Comparison of ENCODE assay signal across 1 cellular context in genomic region chr2:111120253-111121027, GRCh38.
TF ChIP-seq lines count a peak whose summit lies in the region.

A gene with protein sequence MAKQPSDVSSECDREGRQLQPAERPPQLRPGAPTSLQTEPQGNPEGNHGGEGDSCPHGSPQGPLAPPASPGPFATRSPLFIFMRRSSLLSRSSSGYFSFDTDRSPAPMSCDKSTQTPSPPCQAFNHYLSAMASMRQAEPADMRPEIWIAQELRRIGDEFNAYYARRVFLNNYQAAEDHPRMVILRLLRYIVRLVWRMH (plus strand): TSS chr2:111120914. CDS start chr2:111123746, 2,832 bp downstream.

TF ChIP-seq in GM12878, 131 proteins besides CTCF, POLR2A, EP300 and RAD21 (continued from another document and continues in another):
- TF ChIP-seq, protein P1, sequence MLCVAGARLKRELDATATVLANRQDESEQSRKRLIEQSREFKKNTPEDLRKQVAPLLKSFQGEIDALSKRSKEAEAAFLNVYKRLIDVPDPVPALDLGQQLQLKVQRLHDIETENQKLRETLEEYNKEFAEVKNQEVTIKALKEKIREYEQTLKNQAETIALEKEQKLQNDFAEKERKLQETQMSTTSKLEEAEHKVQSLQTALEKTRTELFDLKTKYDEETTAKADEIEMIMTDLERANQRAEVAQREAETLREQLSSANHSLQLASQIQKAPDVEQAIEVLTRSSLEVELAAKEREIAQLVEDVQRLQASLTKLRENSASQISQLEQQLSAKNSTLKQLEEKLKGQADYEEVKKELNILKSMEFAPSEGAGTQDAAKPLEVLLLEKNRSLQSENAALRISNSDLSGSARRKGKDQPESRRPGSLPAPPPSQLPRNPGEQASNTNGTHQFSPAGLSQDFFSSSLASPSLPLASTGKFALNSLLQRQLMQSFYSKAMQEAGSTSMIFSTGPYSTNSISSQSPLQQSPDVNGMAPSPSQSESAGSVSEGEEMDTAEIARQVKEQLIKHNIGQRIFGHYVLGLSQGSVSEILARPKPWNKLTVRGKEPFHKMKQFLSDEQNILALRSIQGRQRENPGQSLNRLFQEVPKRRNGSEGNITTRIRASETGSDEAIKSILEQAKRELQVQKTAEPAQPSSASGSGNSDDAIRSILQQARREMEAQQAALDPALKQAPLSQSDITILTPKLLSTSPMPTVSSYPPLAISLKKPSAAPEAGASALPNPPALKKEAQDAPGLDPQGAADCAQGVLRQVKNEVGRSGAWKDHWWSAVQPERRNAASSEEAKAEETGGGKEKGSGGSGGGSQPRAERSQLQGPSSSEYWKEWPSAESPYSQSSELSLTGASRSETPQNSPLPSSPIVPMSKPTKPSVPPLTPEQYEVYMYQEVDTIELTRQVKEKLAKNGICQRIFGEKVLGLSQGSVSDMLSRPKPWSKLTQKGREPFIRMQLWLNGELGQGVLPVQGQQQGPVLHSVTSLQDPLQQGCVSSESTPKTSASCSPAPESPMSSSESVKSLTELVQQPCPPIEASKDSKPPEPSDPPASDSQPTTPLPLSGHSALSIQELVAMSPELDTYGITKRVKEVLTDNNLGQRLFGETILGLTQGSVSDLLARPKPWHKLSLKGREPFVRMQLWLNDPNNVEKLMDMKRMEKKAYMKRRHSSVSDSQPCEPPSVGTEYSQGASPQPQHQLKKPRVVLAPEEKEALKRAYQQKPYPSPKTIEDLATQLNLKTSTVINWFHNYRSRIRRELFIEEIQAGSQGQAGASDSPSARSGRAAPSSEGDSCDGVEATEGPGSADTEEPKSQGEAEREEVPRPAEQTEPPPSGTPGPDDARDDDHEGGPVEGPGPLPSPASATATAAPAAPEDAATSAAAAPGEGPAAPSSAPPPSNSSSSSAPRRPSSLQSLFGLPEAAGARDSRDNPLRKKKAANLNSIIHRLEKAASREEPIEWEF (IDR thresholded peaks at IDR 0.05; ENCODE audit: insufficient replicate concordance, low read depth, low read length) = no peak
- TF ChIP-seq STAT1 (conservative IDR thresholded peaks at IDR 0.05) = 0 out of 2 replicates have a peak, but pooled peaks have one; percentile 21
- no peak for TF ChIP-seq IRF4 (IDR thresholded peaks at IDR 0.05; ENCODE audit: low read depth, low read length)
- no peak for TF ChIP-seq PRDM15 (CRISPR knock-in tag; IDR thresholded peaks at IDR 0.05)
- TF ChIP-seq NR2C2 (IDR thresholded peaks at IDR 0.05; ENCODE audit: borderline replicate concordance, control insufficient read depth, insufficient read length, low read depth) = no peak
- TF ChIP-seq, protein P2, sequence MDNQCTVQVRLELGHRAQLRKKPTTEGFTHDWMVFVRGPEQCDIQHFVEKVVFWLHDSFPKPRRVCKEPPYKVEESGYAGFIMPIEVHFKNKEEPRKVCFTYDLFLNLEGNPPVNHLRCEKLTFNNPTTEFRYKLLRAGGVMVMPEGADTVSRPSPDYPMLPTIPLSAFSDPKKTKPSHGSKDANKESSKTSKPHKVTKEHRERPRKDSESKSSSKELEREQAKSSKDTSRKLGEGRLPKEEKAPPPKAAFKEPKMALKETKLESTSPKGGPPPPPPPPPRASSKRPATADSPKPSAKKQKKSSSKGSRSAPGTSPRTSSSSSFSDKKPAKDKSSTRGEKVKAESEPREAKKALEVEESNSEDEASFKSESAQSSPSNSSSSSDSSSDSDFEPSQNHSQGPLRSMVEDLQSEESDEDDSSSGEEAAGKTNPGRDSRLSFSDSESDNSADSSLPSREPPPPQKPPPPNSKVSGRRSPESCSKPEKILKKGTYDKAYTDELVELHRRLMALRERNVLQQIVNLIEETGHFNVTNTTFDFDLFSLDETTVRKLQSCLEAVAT (IDR thresholded peaks at IDR 0.05) = no peak
- peak; percentile 8 for TF ChIP-seq SUZ12 (IDR thresholded peaks at IDR 0.05; ENCODE audit: unreplicated experiment)
- no peak for TF ChIP-seq GABPA (IDR thresholded peaks at IDR 0.05; ENCODE audit: low read depth)
- peak; percentile 26 for TF ChIP-seq KLF5 (IDR thresholded peaks at IDR 0.05; ENCODE audit: partially characterized antibody)
- TF ChIP-seq, protein P3, sequence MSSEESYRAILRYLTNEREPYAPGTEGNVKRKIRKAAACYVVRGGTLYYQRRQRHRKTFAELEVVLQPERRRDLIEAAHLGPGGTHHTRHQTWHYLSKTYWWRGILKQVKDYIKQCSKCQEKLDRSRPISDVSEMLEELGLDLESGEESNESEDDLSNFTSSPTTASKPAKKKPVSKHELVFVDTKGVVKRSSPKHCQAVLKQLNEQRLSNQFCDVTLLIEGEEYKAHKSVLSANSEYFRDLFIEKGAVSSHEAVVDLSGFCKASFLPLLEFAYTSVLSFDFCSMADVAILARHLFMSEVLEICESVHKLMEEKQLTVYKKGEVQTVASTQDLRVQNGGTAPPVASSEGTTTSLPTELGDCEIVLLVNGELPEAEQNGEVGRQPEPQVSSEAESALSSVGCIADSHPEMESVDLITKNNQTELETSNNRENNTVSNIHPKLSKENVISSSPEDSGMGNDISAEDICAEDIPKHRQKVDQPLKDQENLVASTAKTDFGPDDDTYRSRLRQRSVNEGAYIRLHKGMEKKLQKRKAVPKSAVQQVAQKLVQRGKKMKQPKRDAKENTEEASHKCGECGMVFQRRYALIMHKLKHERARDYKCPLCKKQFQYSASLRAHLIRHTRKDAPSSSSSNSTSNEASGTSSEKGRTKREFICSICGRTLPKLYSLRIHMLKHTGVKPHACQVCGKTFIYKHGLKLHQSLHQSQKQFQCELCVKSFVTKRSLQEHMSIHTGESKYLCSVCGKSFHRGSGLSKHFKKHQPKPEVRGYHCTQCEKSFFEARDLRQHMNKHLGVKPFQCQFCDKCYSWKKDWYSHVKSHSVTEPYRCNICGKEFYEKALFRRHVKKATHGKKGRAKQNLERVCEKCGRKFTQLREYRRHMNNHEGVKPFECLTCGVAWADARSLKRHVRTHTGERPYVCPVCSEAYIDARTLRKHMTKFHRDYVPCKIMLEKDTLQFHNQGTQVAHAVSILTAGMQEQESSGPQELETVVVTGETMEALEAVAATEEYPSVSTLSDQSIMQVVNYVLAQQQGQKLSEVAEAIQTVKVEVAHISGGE (CRISPR knock-in tag; IDR thresholded peaks at IDR 0.05) = no peak
- no peak for TF ChIP-seq RFX5 (IDR thresholded peaks at IDR 0.05; ENCODE audit: low read depth, low read length)
- TF ChIP-seq, protein P4, sequence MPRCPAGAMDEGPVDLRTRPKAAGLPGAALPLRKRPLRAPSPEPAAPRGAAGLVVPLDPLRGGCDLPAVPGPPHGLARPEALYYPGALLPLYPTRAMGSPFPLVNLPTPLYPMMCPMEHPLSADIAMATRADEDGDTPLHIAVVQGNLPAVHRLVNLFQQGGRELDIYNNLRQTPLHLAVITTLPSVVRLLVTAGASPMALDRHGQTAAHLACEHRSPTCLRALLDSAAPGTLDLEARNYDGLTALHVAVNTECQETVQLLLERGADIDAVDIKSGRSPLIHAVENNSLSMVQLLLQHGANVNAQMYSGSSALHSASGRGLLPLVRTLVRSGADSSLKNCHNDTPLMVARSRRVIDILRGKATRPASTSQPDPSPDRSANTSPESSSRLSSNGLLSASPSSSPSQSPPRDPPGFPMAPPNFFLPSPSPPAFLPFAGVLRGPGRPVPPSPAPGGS (IDR thresholded peaks at IDR 0.05; ENCODE audit: borderline replicate concordance, insufficient read depth, low read depth, low read length, poor library complexity, severe bottlenecking) = no peak
- no peak for TF ChIP-seq EZH2 (IDR thresholded peaks at IDR 0.05; ENCODE audit: borderline replicate concordance, control insufficient read depth, low read depth, low read length)
- no peak; the same call in 1 of the 2 replicates for TF ChIP-seq TBL1XR1 (IDR thresholded peaks at IDR 0.05; ENCODE audit: low read depth, low read length)
- TF ChIP-seq FOXK2 (IDR thresholded peaks at IDR 0.05) = 0 out of 2 replicates have a peak, but pooled peaks have one; percentile 14
- TF ChIP-seq DPF2 (IDR thresholded peaks at IDR 0.05) = peak; percentile 83; the same call in 1 of the 2 replicates
- peak; percentile 71 for TF ChIP-seq ZNF687 (IDR thresholded peaks at IDR 0.05)
- peak; percentile 20; the same call in 1 of the 2 replicates for TF ChIP-seq NRF1 (conservative IDR thresholded peaks at IDR 0.05; ENCODE audit: low read depth, low read length)
- TF ChIP-seq ZNF274 (IDR thresholded peaks at IDR 0.05; ENCODE audit: insufficient read depth, insufficient read length) = no peak
- no peak for TF ChIP-seq SIX5 (IDR thresholded peaks at IDR 0.05; ENCODE audit: low read depth, low read length, severe bottlenecking)
- TF ChIP-seq TARDBP (IDR thresholded peaks at IDR 0.05; ENCODE audit: borderline replicate concordance) = no peak
- TF ChIP-seq CBFB (IDR thresholded peaks at IDR 0.05; ENCODE audit: low read depth) = no peak
- no peak for TF ChIP-seq KAT2A (conservative IDR thresholded peaks at IDR 0.05; ENCODE audit: control insufficient read depth, low read depth, low read length)
- 0 out of 2 replicates have a peak, but pooled peaks have one; percentile 24 for TF ChIP-seq ZNF24 (IDR thresholded peaks at IDR 0.05)
- no peak for TF ChIP-seq SIN3A (IDR thresholded peaks at IDR 0.05; ENCODE audit: low read depth, low read length)
- no peak for TF ChIP-seq STAT3 (IDR thresholded peaks at IDR 0.05; ENCODE audit: low read depth, low read length)
- TF ChIP-seq, protein P5, sequence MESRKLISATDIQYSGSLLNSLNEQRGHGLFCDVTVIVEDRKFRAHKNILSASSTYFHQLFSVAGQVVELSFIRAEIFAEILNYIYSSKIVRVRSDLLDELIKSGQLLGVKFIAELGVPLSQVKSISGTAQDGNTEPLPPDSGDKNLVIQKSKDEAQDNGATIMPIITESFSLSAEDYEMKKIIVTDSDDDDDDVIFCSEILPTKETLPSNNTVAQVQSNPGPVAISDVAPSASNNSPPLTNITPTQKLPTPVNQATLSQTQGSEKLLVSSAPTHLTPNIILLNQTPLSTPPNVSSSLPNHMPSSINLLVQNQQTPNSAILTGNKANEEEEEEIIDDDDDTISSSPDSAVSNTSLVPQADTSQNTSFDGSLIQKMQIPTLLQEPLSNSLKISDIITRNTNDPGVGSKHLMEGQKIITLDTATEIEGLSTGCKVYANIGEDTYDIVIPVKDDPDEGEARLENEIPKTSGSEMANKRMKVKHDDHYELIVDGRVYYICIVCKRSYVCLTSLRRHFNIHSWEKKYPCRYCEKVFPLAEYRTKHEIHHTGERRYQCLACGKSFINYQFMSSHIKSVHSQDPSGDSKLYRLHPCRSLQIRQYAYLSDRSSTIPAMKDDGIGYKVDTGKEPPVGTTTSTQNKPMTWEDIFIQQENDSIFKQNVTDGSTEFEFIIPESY (IDR thresholded peaks at IDR 0.05) = no peak
- 0 out of 2 replicates have a peak, but pooled peaks have one; percentile 43 for TF ChIP-seq TCF3 (IDR thresholded peaks at IDR 0.05; ENCODE audit: borderline replicate concordance, insufficient read depth, low read depth, low read length)
- 0 out of 2 replicates have a peak, but pooled peaks have one; percentile 28 for TF ChIP-seq NFXL1 (IDR thresholded peaks at IDR 0.05; ENCODE audit: borderline replicate concordance)
- TF ChIP-seq CREB1 (IDR thresholded peaks at IDR 0.05; ENCODE audit: low read depth) = no peak
- TF ChIP-seq ZNF207 (IDR thresholded peaks at IDR 0.05; ENCODE audit: borderline replicate concordance) = no peak
- no peak for TF ChIP-seq KDM1A (IDR thresholded peaks at IDR 0.05; ENCODE audit: borderline replicate concordance)
- TF ChIP-seq SPI1 (IDR thresholded peaks at IDR 0.05; ENCODE audit: borderline replicate concordance, insufficient read depth, low read depth, low read length) = no peak
- TF ChIP-seq CHD1 (IDR thresholded peaks at IDR 0.05; ENCODE audit: low read depth, low read length) = no peak
